Comparison of ENCODE assay signal across 8 cellular contexts in the genomic region with DNA sequence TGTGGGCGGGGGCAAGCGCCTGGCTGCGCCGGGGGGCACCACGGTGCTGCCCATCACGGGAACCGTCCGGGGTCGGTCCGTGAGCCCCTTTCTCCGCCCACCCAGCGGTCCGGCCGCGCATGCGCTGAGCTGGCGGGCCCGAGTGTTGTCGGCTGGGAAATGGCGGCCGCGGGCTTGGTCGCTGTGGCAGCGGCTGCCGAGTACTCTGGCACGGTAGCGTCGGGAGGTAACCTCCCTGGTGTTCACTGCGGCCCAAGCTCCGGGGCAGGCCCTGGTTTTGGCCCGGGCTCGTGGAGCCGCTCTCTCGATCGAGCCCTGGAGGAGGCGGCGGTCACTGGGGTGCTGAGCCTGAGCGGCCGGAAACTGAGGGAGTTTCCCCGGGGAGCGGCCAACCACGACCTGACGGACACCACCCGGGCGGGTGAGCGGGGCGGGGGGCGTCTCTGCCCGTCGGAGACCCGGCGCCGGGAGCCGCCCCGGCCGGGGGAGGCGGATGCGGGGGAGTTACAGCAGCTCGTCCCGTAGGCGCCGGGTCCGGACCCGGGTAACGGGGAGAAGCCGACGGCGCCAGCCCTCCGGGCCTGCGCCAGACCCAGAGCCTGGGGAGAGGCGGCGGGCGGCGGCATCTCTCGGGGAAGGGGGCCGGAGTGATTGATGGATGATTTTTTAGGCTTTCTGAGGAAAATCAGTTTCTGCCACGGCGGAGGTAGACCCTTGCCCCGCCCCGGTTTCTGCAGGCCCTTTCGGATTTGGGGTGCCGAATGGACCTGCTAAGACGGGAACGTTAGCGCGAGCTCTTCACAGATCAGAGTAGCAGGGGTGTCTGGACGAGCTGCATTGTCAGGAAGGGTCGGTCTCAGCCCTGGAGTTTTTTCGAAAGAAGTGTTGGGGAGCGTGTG. TPM values are rescaled to one million over a fixed set of nuclear protein-coding genes. Genes with fewer than 3 reads are reported as not detected.
DNase-seq lines count a peak whose midpoint lies in the region; ATAC-seq and TF ChIP-seq lines count a peak whose summit lies in the region.

A gene (plus strand): TSS at position 135 of the 899 bp plus-strand sequence. CDS start 25 bp downstream, at position 160.

- intact Hi-C loops in right lobe of liver (cut with DNase I) = no loop called here

- no peaks in the 10 kb centered on the region for H3K9me3 ChIP-seq in duodenal mucosa (ENCODE audit: control insufficient read depth in 1 of 2, low read length in 2 of 2)
- no peaks in the 10 kb centered on the region for H3K9me3 ChIP-seq in right lobe of liver

- H3K4me3 Mint-ChIP-seq in activated CD4-positive, alpha-beta memory T cell treated with anti-CD3 and anti-CD28 coated beads, Interleukin-2, amount 10 ng/mL, durations not matched to agents 7 days and 5 days = peak within 1 kb of the TSS; percentile 92

- peaks cover 32% of the 10 kb centered on the region for H3K4me1 Mint-ChIP-seq in activated CD4-positive, alpha-beta memory T cell treated with anti-CD3 and anti-CD28 coated beads, Interleukin-2, amount 10 ng/mL, durations not matched to agents 7 days and 5 days

- H3K27me3 ChIP-seq in duodenal mucosa (ENCODE audit: control insufficient read depth in 1 of 2, insufficient read depth in 2 of 2, low read length in 2 of 2) (no peaks in the 10 kb centered on the region), right lobe of liver (no peaks in the 10 kb centered on the region)

- peak within 1 kb of the TSS; percentile 97 for H3K27ac ChIP-seq in duodenal mucosa (ENCODE audit: low read depth, low read length)
- peak within 1 kb of the TSS; percentile 88 to 95 (median 94) for H3K27ac ChIP-seq in right lobe of liver

- H3K36me3 ChIP-seq in duodenal mucosa (ENCODE audit: control insufficient read depth in 1 of 2, insufficient read depth in 2 of 2, low read length in 2 of 2) (peaks cover 0 to 2% of the 10 kb centered on the region in 2 donors), right lobe of liver (no peaks in the 10 kb centered on the region)

- POLR2A ChIA-PET in activated CD4-positive, alpha-beta memory T cell treated with anti-CD3 and anti-CD28 coated beads, Interleukin-2, amount 10 ng/mL, durations not matched to agents 7 days and 5 days (lab: Charles Lee) = interaction anchor here (0.8 to 3.1 kb wide), 18 partner anchors 8 to 924 kb away, joined by 3 to 24 read pairs (median 6); a partner anchor contains a TSS

- DNase-seq in C1 segment of cervical spinal cord (lab: John Stamatoyannopoulos, UW) (peak in 13 of 14 donors; percentile 44 to 94 (median 84)), NCI-H748 treated with DMSO at 0.1 percent for 48 hours (lab: John Stamatoyannopoulos, UW) (peak; percentile 34), right lobe of liver (peak; percentile 85 to 86 (median 86))
- DNase-seq in activated CD4-positive, alpha-beta memory T cell treated with anti-CD3 and anti-CD28 coated beads, Interleukin-2, amount 10 ng/mL, durations not matched to agents 7 days and 5 days = peak; percentile 85
- DNase-seq in stimulated activated CD4-positive, alpha-beta T cell treated with anti-CD3 and anti-CD28 coated beads, Interleukin-4, amount 100 ng/mL, for 24 hours = peak; percentile 86

- no peaks in the 10 kb centered on the region for H3K27me3 Mint-ChIP-seq in activated CD4-positive, alpha-beta memory T cell treated with anti-CD3 and anti-CD28 coated beads, Interleukin-2, amount 10 ng/mL, durations not matched to agents 7 days and 5 days

- H3K4me1 ChIP-seq in duodenal mucosa (ENCODE audit: control insufficient read depth in 1 of 2, insufficient read depth in 2 of 2, low read length in 2 of 2) (peaks cover 9 to 10% of the 10 kb centered on the region in 2 donors), right lobe of liver (peaks cover 0 to 26% (median 4%) of the 10 kb centered on the region in 4 donors)

- TF ChIP-seq POLR2A in right lobe of liver (IDR thresholded peaks at IDR 0.05) = peak; percentile 87

- H3K27ac Mint-ChIP-seq in activated CD4-positive, alpha-beta memory T cell treated with anti-CD3 and anti-CD28 coated beads, Interleukin-2, amount 10 ng/mL, durations not matched to agents 7 days and 5 days = peak within 1 kb of the TSS; percentile 97

- H3K4me3 ChIP-seq in duodenal mucosa (ENCODE audit: low read depth in 1 of 2, low read length in 2 of 2) (peak within 1 kb of the TSS; percentile 79 to 93), right lobe of liver (peak within 1 kb of the TSS; percentile 64 to 84 (median 68))

- H3K36me3 Mint-ChIP-seq in activated CD4-positive, alpha-beta memory T cell treated with anti-CD3 and anti-CD28 coated beads, Interleukin-2, amount 10 ng/mL, durations not matched to agents 7 days and 5 days (ENCODE audit: low read depth) = peaks cover 6% of the 10 kb centered on the region

- under 1% methylated on average over 36 of the region's 90 CpGs for WGBS in right lobe of liver (ENCODE audit: insufficient coverage, low coverage, low lambda C conversion rate, missing lambda C conversion rate)

- H3K9ac ChIP-seq in duodenal mucosa (ENCODE audit: low read depth in 1 of 2, low read length in 2 of 2) = peak within 1 kb of the TSS; percentile 81 to 91

- CTCF ChIA-PET in activated CD4-positive, alpha-beta memory T cell treated with anti-CD3 and anti-CD28 coated beads, Interleukin-2, amount 10 ng/mL, durations not matched to agents 7 days and 5 days (lab: Charles Lee) = interaction anchor here (0.9 to 1.4 kb wide), 5 partner anchors 10 to 56 kb away, joined by 3 to 7 read pairs (median 4); a partner anchor contains a TSS

- TF ChIP-seq CTCF in right lobe of liver (IDR thresholded peaks at IDR 0.05) = no peak

- no peaks in the 10 kb centered on the region for H3K9me3 Mint-ChIP-seq in activated CD4-positive, alpha-beta memory T cell treated with anti-CD3 and anti-CD28 coated beads, Interleukin-2, amount 10 ng/mL, durations not matched to agents 7 days and 5 days

- ATAC-seq in GM19324 (IDR thresholded peaks at IDR 0.05; ENCODE audit: low FRiP score, unreplicated experiment) (peak; percentile 90), HG03457 (IDR thresholded peaks at IDR 0.05; ENCODE audit: unreplicated experiment) (peak; percentile 66), right lobe of liver (peak; percentile 84 to 96 (median 89))

RNA-seq across cellular contexts. Expression of the gene that starts here (rescaled TPM):
- total RNA-seq in activated CD4-positive, alpha-beta memory T cell treated with anti-CD3 and anti-CD28 coated beads, Interleukin-2, amount 10 ng/mL, durations not matched to agents 7 days and 5 days = 10 to 100 TPM; 58.5 to 65.8 TPM
- total RNA-seq in right lobe of liver = 10 to 100 TPM; 18.8 to 24.2 (median 21.8) TPM

Comparison
In these comparisons a context has a peak if more than half of its experiments do, and no peak if none do; other contexts are left out.
1. Peak in every context shown above with its lines: DNase-seq, ATAC-seq, H3K4me3 ChIP-seq and H3K27ac ChIP-seq.
2. DNase-seq: peak in every context shown above with its lines; median percentile 86 in right lobe of liver; 86 in stimulated activated CD4-positive, alpha-beta T cell treated with anti-CD3 and anti-CD28 coated beads, Interleukin-4, amount 100 ng/mL, for 24 hours; 85 in activated CD4-positive, alpha-beta memory T cell treated with anti-CD3 and anti-CD28 coated beads, Interleukin-2, amount 10 ng/mL, durations not matched to agents 7 days and 5 days; 84 in C1 segment of cervical spinal cord; 34 in NCI-H748 treated with DMSO at 0.1 percent for 48 hours.